In genomic region chr5:19256036-19256435, GRCh38 we compare ENCODE assay signal across 24 cellular contexts.
"Had no signal": no experiment of that assay in that cellular context is flagged by ENCODE, and none has a peak within 500 bp of the region (broad histone marks: within the 10 kb centered on the region; RNA-seq: fewer than 3 reads in every experiment).

No MANE protein-coding gene starts in this region.

- DNase-seq: activated CD4-positive, alpha-beta T cell treated with anti-CD3 and anti-CD28 coated beads for 48 hours; activated CD4-positive, alpha-beta T cell treated with anti-CD3 and anti-CD28 coated beads, Interleukin-2, amount 50 U/mL, for 4 hours; activated CD8-positive, alpha-beta memory T cell treated with anti-CD3 and anti-CD28 coated beads, Interleukin-2, amount 50 U/mL, for 48 hours; activated CD8-positive, alpha-beta T cell treated with anti-CD3 and anti-CD28 coated beads, Interleukin-2, amount 10 ng/mL, durations not matched to agents 7 days and 5 days; activated naive CD4-positive, alpha-beta T cell treated with anti-CD3 and anti-CD28 coated beads, Interleukin-2, amount 50 U/mL, for 16 hours; activated naive CD8-positive, alpha-beta T cell treated with anti-CD3 and anti-CD28 coated beads, Interleukin-2, amount 10 ng/mL, durations not matched to agents 7 days and 5 days; activated T-cell treated with anti-CD3 and anti-CD28 coated beads, Interleukin-2, amount 50 U/mL, for 1 hour; adrenal gland; anterior cingulate cortex; body of pancreas; central memory CD4-positive, alpha-beta T cell; KG1; MG63; NCI-H1105 treated with DMSO at 0.1 percent for 48 hours; NCI-H146; NCI-H187 treated with DMSO at 0.1 percent for 48 hours; NCI-H2081 treated with DMSO at 0.1 percent for 48 hours; NCI-H345; NCI-H510A; NCI-H526 treated with DMSO at 0.1 percent for 48 hours; SW 1271 had no signal

- ATAC-seq: activated CD4-positive, CD25-positive, alpha-beta regulatory T cell treated with anti-CD3 and anti-CD28 coated beads, Interleukin-2, amount 50 U/mL, for 24 hours; activated CD8-positive, alpha-beta T cell treated with anti-CD3 and anti-CD28 coated beads, Interleukin-2, amount 10 ng/mL, durations not matched to agents 7 days and 5 days; body of pancreas; Right ventricle myocardium inferior; SK-N-SH treated with all-trans-retinoic acid at 6 μM for 48 hours had no signal
